Comparison of ENCODE assay signal across 13 cellular contexts in genomic region chr1:32764826-32765545, GRCh38. TPM values are rescaled to one million over a fixed set of nuclear protein-coding genes. Genes with fewer than 3 reads are reported as not detected.
DNase-seq lines count a peak whose midpoint lies in the region; ATAC-seq lines count a peak whose summit lies in the region.
"Had no signal": no experiment of that assay in that cellular context is flagged by ENCODE, and none has a peak within 500 bp of the region (broad histone marks: within the 10 kb centered on the region; RNA-seq: fewer than 3 reads in every experiment).

No MANE protein-coding gene starts in this region.

- H3K4me1 ChIP-seq in BLaER1 (peaks cover 78% of the 10 kb centered on the region), HUES64 (ENCODE audit: insufficient read depth, low read length) (peaks cover 45% of the 10 kb centered on the region)

- no peak for DNase-seq in SK-N-MC (ENCODE audit: low read depth, low spot score)
- peak; percentile 79 for DNase-seq in islet precursor cell
- DNase-seq in effector CD8-positive, alpha-beta T cell (lab: John Stamatoyannopoulos, UW), result no peak
- no peak for DNase-seq in mesenteric fat pad (ENCODE audit: low spot score)
- DNase-seq: activated CD4-positive, alpha-beta memory T cell treated with anti-CD3 and anti-CD28 coated beads for 36 hours; activated naive CD4-positive, alpha-beta T cell treated with anti-CD3 and anti-CD28 coated beads for 36 hours; left cardiac atrium; MV-4-11; spleen had no signal

- no peaks in the 10 kb centered on the region for H4K20me1 ChIP-seq in BLaER1

- H3K27me3 ChIP-seq in BLaER1, result no peaks in the 10 kb centered on the region
- no peaks in the 10 kb centered on the region for H3K27me3 ChIP-seq in HUES64 (ENCODE audit: insufficient read depth, low read length)
- H3K27me3 ChIP-seq: spleen had no signal

- H3K9ac ChIP-seq in BLaER1, result no peak overlapping the region
- no peak overlapping the region for H3K9ac ChIP-seq in HUES64 (ENCODE audit: low read depth, low read length)
- H3K9ac ChIP-seq in SK-N-MC (ENCODE audit: insufficient read length), result no peak overlapping the region

- WGBS in HUES64, result 55% methylated on average over 5 of the region's 6 CpGs

- ATAC-seq in HG02798 (IDR thresholded peaks at IDR 0.05; ENCODE audit: poor library complexity, unreplicated experiment) (no peak), GM18520 (IDR thresholded peaks at IDR 0.05; ENCODE audit: unreplicated experiment) (no peak)
- ATAC-seq: left cardiac atrium had no signal

- H3K27ac ChIP-seq in BLaER1, result no peak overlapping the region
- peak overlapping the region; percentile 91; the same call in 1 of the 2 replicates for H3K27ac ChIP-seq in HUES64 (ENCODE audit: low read depth, low read length)
- peak overlapping the region; percentile 56; the same call in 1 of the 2 replicates for H3K27ac ChIP-seq in SK-N-MC
- H3K27ac ChIP-seq: spleen had no signal

- H3K4me3 ChIP-seq in BLaER1 (no peak overlapping the region), HUES64 (ENCODE audit: low read length) (peak overlapping the region; percentile 54), SK-N-MC (no peak overlapping the region)
- H3K4me3 ChIP-seq: spleen had no signal

- H3K4me2 ChIP-seq in BLaER1, result peak overlapping the region; percentile 46

- H3K36me3 ChIP-seq in BLaER1 (no peaks in the 10 kb centered on the region), HUES64 (ENCODE audit: insufficient read depth, low read length) (peaks cover 22% of the 10 kb centered on the region), SK-N-MC (ENCODE audit: insufficient read depth, low read length) (no peaks in the 10 kb centered on the region)
- H3K36me3 ChIP-seq: spleen had no signal

- H3K9me3 ChIP-seq in BLaER1 (no peaks in the 10 kb centered on the region), HUES64 (ENCODE audit: insufficient read depth, low read depth, low read length) (no peaks in the 10 kb centered on the region), SK-N-MC (ENCODE audit: low read depth, low read length) (no peaks in the 10 kb centered on the region)
- H3K9me3 ChIP-seq: spleen had no signal

RNA-seq across cellular contexts. Expression of gene YARS1, which starts 52.2 kb away (rescaled TPM):
- polyA plus RNA-seq in HUES64 (2013, experiment 1 of 2), result 132 TPM
- polyA plus RNA-seq in HUES64 (2013, experiment 2 of 2), result 122 TPM
- total RNA-seq in mesenteric fat pad, result 125 TPM

RNA-seq across cellular contexts. Expression of gene S100PBP, which starts 52.5 kb away (rescaled TPM):
- polyA plus RNA-seq in HUES64 (2013, experiment 1 of 2), result 26.0 TPM
- polyA plus RNA-seq in HUES64 (2013, experiment 2 of 2), result 24.2 TPM
- total RNA-seq in mesenteric fat pad, result 25.0 TPM
